ENCODE assay signal across 8 cellular contexts in genomic region chr4:77074961-77075855, GRCh38.
DNase-seq lines count a peak whose midpoint lies in the region; ATAC-seq and TF ChIP-seq lines count a peak whose summit lies in the region.

No MANE protein-coding gene starts in this region.

- no peak for TF ChIP-seq CTCF in epithelial cell of esophagus (IDR thresholded peaks at IDR 0.05; ENCODE audit: insufficient read depth, low read depth, low read length, missing control alignments)

- H3K36me3 ChIP-seq in mucosa of rectum (ENCODE audit: control insufficient read depth in 2 of 2, insufficient read depth in 2 of 2, low read length in 2 of 2), result no peaks in the 10 kb centered on the region

- no peaks in the 10 kb centered on the region for H3K9me3 ChIP-seq in mucosa of rectum (ENCODE audit: control insufficient read depth in 2 of 2, low read length in 2 of 2)

- no peaks in the 10 kb centered on the region for H3K27me3 ChIP-seq in mucosa of rectum (ENCODE audit: control insufficient read depth in 2 of 2, insufficient read depth in 2 of 2, low read length in 2 of 2)

- peaks cover 13 to 23% of the 10 kb centered on the region in 2 donors for H3K4me1 ChIP-seq in mucosa of rectum (ENCODE audit: control insufficient read depth in 2 of 2, insufficient read depth in 2 of 2, low read length in 2 of 2)

- peak overlapping the region; percentile 96 to 100 for H3K9ac ChIP-seq in mucosa of rectum (ENCODE audit: low read depth in 1 of 2, low read length in 2 of 2)

- peak; percentile 67 for DNase-seq in DMS53 (lab: John Stamatoyannopoulos, UW)
- DNase-seq in DMS53 treated with DMSO at 0.1 percent for 48 hours (lab: John Stamatoyannopoulos, UW; ENCODE audit: unreplicated experiment), result no peak
- DNase-seq in NOMO-1 (lab: John Stamatoyannopoulos, UW; ENCODE audit: unreplicated experiment in 2 of 2), result peak; percentile 68 to 73
- DNase-seq in activated CD8-positive, alpha-beta memory T cell treated with anti-CD3 and anti-CD28 coated beads, Interleukin-2, amount 50 U/mL, for 1 hour (ENCODE audit: extremely low read depth), result peak; percentile 66
- DNase-seq in epithelial cell of esophagus (ENCODE audit: low read depth), result peak; percentile 67
- peak; percentile 83 for DNase-seq in stimulated activated CD8-positive, alpha-beta memory T cell treated with anti-CD3 and anti-CD28 coated beads, Interleukin-4, amount 100 ng/mL, for 48 hours

- H3K27ac ChIP-seq in mucosa of rectum (ENCODE audit: low read depth in 2 of 2, low read length in 2 of 2), result peak overlapping the region; percentile 99 to 100

- H3K4me3 ChIP-seq in epithelial cell of esophagus (ENCODE audit: low read length) (peak overlapping the region; percentile 65), mucosa of rectum (ENCODE audit: low read length in 2 of 2) (peak overlapping the region; percentile 98 to 99)

- peak; percentile 51 for ATAC-seq in HG02884 (IDR thresholded peaks at IDR 0.05; ENCODE audit: unreplicated experiment)
